In genomic region chrX:110477593-110478228, GRCh38 we compare ENCODE assay signal across 31 cellular contexts.
DNase-seq lines count a peak whose midpoint lies in the region; TF ChIP-seq lines count a peak whose summit lies in the region.
"Had no signal": no experiment of that assay in that cellular context is flagged by ENCODE, and none has a peak within 500 bp of the region (broad histone marks: within the 10 kb centered on the region; RNA-seq: fewer than 3 reads in every experiment).

No MANE protein-coding gene starts in this region.

- dilution Hi-C loops in mammary epithelial cell (cut with HindIII; ENCODE audit: low sequenced_read_pairs): no loop called here

- H3K4me1 Mint-ChIP-seq in MCF 10A (ENCODE audit: insufficient read depth, unreplicated experiment): no peaks in the 10 kb centered on the region
- H3K4me1 Mint-ChIP-seq: activated CD4-positive, alpha-beta T cell treated with anti-CD3 and anti-CD28 coated beads, Interleukin-2, amount 10 ng/mL, durations not matched to agents 7 days and 5 days; activated naive CD8-positive, alpha-beta T cell treated with anti-CD3 and anti-CD28 coated beads, Interleukin-2, amount 50 U/mL, for 24 hours; CD4-positive, CD25-positive, alpha-beta regulatory T cell; naive thymus-derived CD4-positive, alpha-beta T cell had no signal

- H3K4me1 ChIP-seq in breast epithelium (no peaks in the 10 kb centered on the region), SJCRH30 (no peaks in the 10 kb centered on the region), mammary epithelial cell (ENCODE audit: insufficient read depth, low read length) (no peaks in the 10 kb centered on the region)
- H3K4me1 ChIP-seq: psoas muscle had no signal

- peak; percentile 9 for DNase-seq in MCF 10A (ENCODE audit: unreplicated experiment)
- no peak for DNase-seq in breast epithelium (ENCODE audit: low spot score in 2 of 2)
- DNase-seq in SJCRH30: peak; percentile 16 to 45
- peak; percentile 6 for DNase-seq in mammary epithelial cell
- DNase-seq in stromal cell of bone marrow (ENCODE audit: low read depth): peak; percentile 9
- no peak for DNase-seq in NCI-H2107 treated with DMSO at 0.1 percent for 48 hours (lab: John Stamatoyannopoulos, UW; ENCODE audit: unreplicated experiment)
- DNase-seq in COLO668 (lab: John Stamatoyannopoulos, UW; ENCODE audit: unreplicated experiment): no peak
- DNase-seq in NCI-H345 treated with DMSO at 0.1 percent for 48 hours (lab: John Stamatoyannopoulos, UW; ENCODE audit: unreplicated experiment): no peak
- DNase-seq: 8988T; activated CD4-positive, alpha-beta T cell treated with anti-CD3 and anti-CD28 coated beads, Interleukin-2, amount 10 ng/mL, durations not matched to agents 7 days and 5 days; activated gamma-delta T cell treated with Interleukin-2 at 50 U/mL for 16 hours; activated naive CD8-positive, alpha-beta T cell treated with anti-CD3 and anti-CD28 coated beads, Interleukin-2, amount 50 U/mL, for 24 hours; activated T-cell treated with anti-CD3 and anti-CD28 coated beads, Interleukin-2, amount 50 U/mL, for 24 hours; CD4-positive, CD25-positive, alpha-beta regulatory T cell; dorsolateral prefrontal cortex; HCEC 1CT; hypothalamus; Kasumi-1; mesenchymal stem cell; naive thymus-derived CD4-positive, alpha-beta T cell; NCI-H1105; NCI-H2029; NCI-H2227 treated with DMSO at 0.1 percent for 48 hours; NCI-H69; nucleus accumbens; psoas muscle; RPMI8226; SK-N-SH; stimulated activated naive CD4-positive, alpha-beta T cell treated with Interleukin-2 at 50 U/mL for 16 hours; T-helper 2 cell had no signal

- intact Hi-C loops in MCF 10A (cut with micrococcal nuclease): no loop called here
- intact Hi-C loops in breast epithelium (cut with DNase I; ENCODE audit: low total_unique reads): no loop called here
- intact Hi-C loops in mammary epithelial cell (cut with micrococcal nuclease): no loop called here

- no peak for TF ChIP-seq POLR2A in breast epithelium (IDR thresholded peaks at IDR 0.05)

- H2AFZ ChIP-seq in mammary epithelial cell (ENCODE audit: low read depth, low read length): no peak overlapping the region

- POLR2A ChIA-PET in MCF 10A (lab: Yijun Ruan, JAX): no interaction called here

- H3K27me3 Mint-ChIP-seq in MCF 10A (ENCODE audit: insufficient read depth, unreplicated experiment): peaks cover 58% of the 10 kb centered on the region
- H3K27me3 Mint-ChIP-seq: activated CD4-positive, alpha-beta T cell treated with anti-CD3 and anti-CD28 coated beads, Interleukin-2, amount 10 ng/mL, durations not matched to agents 7 days and 5 days had no signal

- no peak overlapping the region for H3K27ac Mint-ChIP-seq in MCF 10A (ENCODE audit: low read depth, unreplicated experiment)
- H3K27ac Mint-ChIP-seq: activated CD4-positive, alpha-beta T cell treated with anti-CD3 and anti-CD28 coated beads, Interleukin-2, amount 10 ng/mL, durations not matched to agents 7 days and 5 days; activated naive CD8-positive, alpha-beta T cell treated with anti-CD3 and anti-CD28 coated beads, Interleukin-2, amount 50 U/mL, for 24 hours; activated T-cell treated with anti-CD3 and anti-CD28 coated beads, Interleukin-2, amount 50 U/mL, for 24 hours; CD4-positive, CD25-positive, alpha-beta regulatory T cell; naive thymus-derived CD4-positive, alpha-beta T cell had no signal

- TF ChIP-seq CTCF in MCF 10A (IDR thresholded peaks at IDR 0.05; ENCODE audit: unreplicated experiment): no peak
- TF ChIP-seq CTCF in breast epithelium (IDR thresholded peaks at IDR 0.05): no peak
- no peak for TF ChIP-seq CTCF in mammary epithelial cell (conservative IDR thresholded peaks at IDR 0.05 in 1 of 2, IDR thresholded peaks at IDR 0.05 in 1 of 2; ENCODE audit: extremely low read depth in 1 of 2, insufficient read depth in 1 of 2, low read depth in 1 of 2, low read length in 2 of 2)

- no peaks in the 10 kb centered on the region for H3K79me2 ChIP-seq in mammary epithelial cell (ENCODE audit: insufficient read depth, low read length)

- H3K9me3 Mint-ChIP-seq in MCF 10A (ENCODE audit: unreplicated experiment): no peaks in the 10 kb centered on the region
- H3K9me3 Mint-ChIP-seq: activated CD4-positive, alpha-beta T cell treated with anti-CD3 and anti-CD28 coated beads, Interleukin-2, amount 10 ng/mL, durations not matched to agents 7 days and 5 days; activated naive CD8-positive, alpha-beta T cell treated with anti-CD3 and anti-CD28 coated beads, Interleukin-2, amount 50 U/mL, for 24 hours; activated T-cell treated with anti-CD3 and anti-CD28 coated beads, Interleukin-2, amount 50 U/mL, for 24 hours; CD4-positive, CD25-positive, alpha-beta regulatory T cell; naive thymus-derived CD4-positive, alpha-beta T cell had no signal

- H3K36me3 ChIP-seq in breast epithelium: no peaks in the 10 kb centered on the region
- H3K36me3 ChIP-seq in SJCRH30: no peaks in the 10 kb centered on the region
- no peaks in the 10 kb centered on the region for H3K36me3 ChIP-seq in mammary epithelial cell (ENCODE audit: insufficient read depth, low read length)
- H3K36me3 ChIP-seq: thoracic aorta had no signal

- no TSS peak for BruUV-seq in MCF 10A (replicated peaks; lab: Mats Ljungman, UMichigan)
- BruUV-seq in mammary epithelial cell (replicated peaks; lab: Mats Ljungman, UMichigan): TSS peak; percentile 69

- H3K27me3 ChIP-seq in breast epithelium: peaks cover 0 to 44% of the 10 kb centered on the region in 2 donors
- H3K27me3 ChIP-seq in SJCRH30: no peaks in the 10 kb centered on the region
- H3K27me3 ChIP-seq in mammary epithelial cell (ENCODE audit: insufficient read depth, low read length): no peaks in the 10 kb centered on the region

- in situ Hi-C loops in mammary epithelial cell (cut with MboI; ENCODE audit: low sequenced_read_pairs in 2 of 2): no loop called here

- H3K9me3 ChIP-seq in breast epithelium (no peaks in the 10 kb centered on the region), SJCRH30 (replicated peaks) (no peaks in the 10 kb centered on the region), mammary epithelial cell (replicated peaks; ENCODE audit: insufficient read depth, low read length) (no peaks in the 10 kb centered on the region)
- H3K9me3 ChIP-seq: SK-N-SH, thoracic aorta had no signal

- H3K36me3 Mint-ChIP-seq in MCF 10A (ENCODE audit: insufficient read depth, unreplicated experiment): no peaks in the 10 kb centered on the region
- H3K36me3 Mint-ChIP-seq: CD4-positive, CD25-positive, alpha-beta regulatory T cell; naive thymus-derived CD4-positive, alpha-beta T cell had no signal

- no peak overlapping the region for H3K9ac ChIP-seq in mammary epithelial cell (ENCODE audit: insufficient read depth, low read length)
- H3K9ac ChIP-seq: SK-N-SH had no signal

- no peaks in the 10 kb centered on the region for H4K20me1 ChIP-seq in mammary epithelial cell (ENCODE audit: insufficient read depth, low read length)

- H3K4me2 ChIP-seq in mammary epithelial cell (ENCODE audit: insufficient read depth, low read depth, low read length): no peak overlapping the region
- H3K4me2 ChIP-seq: SK-N-SH had no signal

- CTCF ChIA-PET in MCF 10A (lab: Yijun Ruan, JAX) (interaction anchor here (1.2 kb wide), 1 partner anchor 27 kb away, joined by 7 read pairs; no protein-coding TSS in a partner anchor), mammary epithelial cell (lab: Charles Lee; ENCODE audit: low non-redundant PET) (no interaction called here)

- no peak overlapping the region for H3K27ac ChIP-seq in breast epithelium
- H3K27ac ChIP-seq in SJCRH30: no peak overlapping the region
- no peak overlapping the region for H3K27ac ChIP-seq in mammary epithelial cell (ENCODE audit: insufficient read depth, low read depth, low read length)
- H3K27ac ChIP-seq: dorsolateral prefrontal cortex, psoas muscle, thoracic aorta had no signal

- WGBS in mammary epithelial cell (ENCODE audit: low coverage, missing lambda C conversion rate): 67% methylated on average over 2 of the region's 5 CpGs

- no peak overlapping the region for H3K4me3 Mint-ChIP-seq in MCF 10A (ENCODE audit: unreplicated experiment)
- H3K4me3 Mint-ChIP-seq: activated CD4-positive, alpha-beta T cell treated with anti-CD3 and anti-CD28 coated beads, Interleukin-2, amount 10 ng/mL, durations not matched to agents 7 days and 5 days; activated naive CD8-positive, alpha-beta T cell treated with anti-CD3 and anti-CD28 coated beads, Interleukin-2, amount 50 U/mL, for 24 hours; activated T-cell treated with anti-CD3 and anti-CD28 coated beads, Interleukin-2, amount 50 U/mL, for 24 hours; CD4-positive, CD25-positive, alpha-beta regulatory T cell; naive thymus-derived CD4-positive, alpha-beta T cell had no signal

- H3K4me3 ChIP-seq in breast epithelium (no peak overlapping the region), SJCRH30 (no peak overlapping the region), mammary epithelial cell (replicated peaks in 1 of 3; ENCODE audit: insufficient read depth in 1 of 3, low read depth in 2 of 3, low read length in 3 of 3) (no peak overlapping the region)
- H3K4me3 ChIP-seq: dorsolateral prefrontal cortex, psoas muscle, thoracic aorta had no signal

Comparison
In these comparisons a context has a peak if more than half of its experiments do, and no peak if none do; other contexts are left out.
1. DNase-seq: peak in MCF 10A (single experiment), SJCRH30 (2 of 2), mammary epithelial cell (single experiment) and stromal cell of bone marrow (single experiment); none in breast epithelium (0 of 2), NCI-H2107 treated with DMSO at 0.1 percent for 48 hours (single experiment), COLO668 (single experiment) and NCI-H345 treated with DMSO at 0.1 percent for 48 hours (single experiment).